Comparison of ENCODE assay signal across 15 cellular contexts in the genomic region with DNA sequence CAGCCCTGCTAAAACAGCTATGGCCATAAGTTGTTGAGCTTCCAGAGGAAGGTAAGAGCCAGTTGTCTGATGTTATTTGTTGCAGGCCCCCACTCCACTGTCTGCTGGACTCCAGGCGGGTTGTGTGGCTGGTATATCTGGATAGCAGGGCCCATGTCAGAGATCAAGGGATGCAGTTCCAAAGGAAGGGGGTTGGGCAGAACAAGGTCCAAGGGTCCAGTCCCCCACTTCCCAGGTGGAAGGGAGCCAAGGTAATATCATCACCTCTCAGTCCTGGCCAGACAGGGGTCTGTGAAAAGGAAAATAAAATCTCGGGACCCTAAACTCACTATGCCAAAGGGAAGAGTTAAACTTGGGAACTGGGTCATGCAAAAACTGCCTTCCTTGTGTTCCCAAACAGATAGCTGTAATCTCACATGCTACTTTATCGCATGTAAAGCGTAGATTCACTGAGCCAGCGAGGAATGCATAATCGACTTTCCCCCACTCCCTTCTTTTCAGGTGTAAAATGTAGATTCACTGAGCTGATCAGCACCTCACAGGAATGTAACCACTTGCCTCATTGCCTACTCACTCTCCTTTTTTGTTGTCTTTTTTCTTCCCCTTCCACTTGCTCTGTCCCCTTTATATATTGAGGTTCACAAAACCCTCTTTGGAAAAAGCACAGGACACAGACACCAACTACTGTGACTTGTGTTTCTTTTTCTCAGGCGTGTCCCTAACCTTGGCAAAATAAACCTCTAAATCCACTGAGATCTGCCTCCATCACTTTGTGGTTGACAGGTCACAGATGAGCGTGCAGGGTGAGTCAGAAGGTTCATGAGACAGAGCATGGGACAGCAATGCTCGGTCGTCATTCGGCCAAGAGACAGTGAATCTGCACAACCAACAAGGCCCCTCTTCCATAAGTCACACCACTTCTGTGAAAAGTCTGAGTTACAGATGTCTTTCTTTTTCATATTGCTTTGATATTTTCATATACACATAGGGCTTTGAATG.
DNase-seq lines count a peak whose midpoint lies in the region; ATAC-seq, FAIRE-seq and TF ChIP-seq lines count a peak whose summit lies in the region.
"Had no signal": no experiment of that assay in that cellular context is flagged by ENCODE, and none has a peak within 500 bp of the region (broad histone marks: within the 10 kb centered on the region; RNA-seq: fewer than 3 reads in every experiment).

No MANE protein-coding gene starts in this region.

- intact Hi-C loops in activated CD4-positive, alpha-beta T cell treated with anti-CD3 and anti-CD28 coated beads for 36 hours (cut with DNase I, micrococcal nuclease), result no loop called here
- intact Hi-C loops in activated CD4-positive, alpha-beta T cell treated with anti-CD3 and anti-CD28 coated beads, Interleukin-2, amount 10 ng/mL, durations not matched to agents 24 days and 14 days (cut with micrococcal nuclease), result no loop called here

- peak; percentile 54 for FAIRE-seq in HTR-8/SVneo (lab: Jason Lieb, UNC)
- FAIRE-seq in bronchial epithelial cell (lab: Jason Lieb, UNC), result peak; percentile 32

- H3K4me1 Mint-ChIP-seq in activated CD4-positive, alpha-beta T cell treated with anti-CD3 and anti-CD28 coated beads for 36 hours, result no peaks in the 10 kb centered on the region
- peaks cover 3% of the 10 kb centered on the region for H3K4me1 Mint-ChIP-seq in activated CD4-positive, alpha-beta T cell treated with anti-CD3 and anti-CD28 coated beads, Interleukin-2, amount 10 ng/mL, durations not matched to agents 24 days and 14 days
- H3K4me1 Mint-ChIP-seq: central memory CD8-positive, alpha-beta T cell had no signal

- CTCF ChIA-PET in activated CD4-positive, alpha-beta T cell treated with anti-CD3 and anti-CD28 coated beads for 36 hours (lab: Charles Lee), result no interaction called here

- POLR2A ChIA-PET in activated CD4-positive, alpha-beta T cell treated with anti-CD3 and anti-CD28 coated beads for 36 hours (lab: Charles Lee), result no interaction called here

- ATAC-seq in activated CD4-positive, alpha-beta T cell treated with anti-CD3 and anti-CD28 coated beads for 36 hours, result peak; percentile 66
- ATAC-seq: lower lobe of right lung, Panc1 had no signal

- TF ChIP-seq CTCF in bronchial epithelial cell (IDR thresholded peaks at IDR 0.05; ENCODE audit: insufficient read depth, low read length, severe bottlenecking) (no peak), osteoblast (IDR thresholded peaks at IDR 0.05; ENCODE audit: extremely low read depth, low read depth, low read length) (no peak)

- H3K4me1 ChIP-seq in osteoblast (ENCODE audit: insufficient read depth, low read length), result peaks cover 9% of the 10 kb centered on the region
- H3K4me1 ChIP-seq: lower lobe of right lung had no signal

- H3K27me3 ChIP-seq in bronchial epithelial cell (ENCODE audit: control insufficient read depth, insufficient read depth, low read length) (no peaks in the 10 kb centered on the region), osteoblast (ENCODE audit: insufficient read depth, low read length) (no peaks in the 10 kb centered on the region)
- H3K27me3 ChIP-seq: thyroid gland had no signal

- H3K36me3 ChIP-seq in bronchial epithelial cell (ENCODE audit: control insufficient read depth, insufficient read depth, low read length), result no peaks in the 10 kb centered on the region
- H3K36me3 ChIP-seq in osteoblast (ENCODE audit: insufficient read depth, low read length), result no peaks in the 10 kb centered on the region
- H3K36me3 ChIP-seq: lower lobe of right lung, thyroid gland had no signal

- H3K27ac ChIP-seq in osteoblast (ENCODE audit: low read depth, low read length), result peak overlapping the region; percentile 32
- H3K27ac ChIP-seq: lower lobe of right lung, skin epidermis, thyroid gland had no signal

- H3K4me2 ChIP-seq in osteoblast (ENCODE audit: insufficient read depth, low read length), result no peak overlapping the region

- H4K20me1 ChIP-seq in osteoblast (ENCODE audit: insufficient read depth, low read length), result no peaks in the 10 kb centered on the region

- no peak overlapping the region for H3K27ac Mint-ChIP-seq in activated CD4-positive, alpha-beta T cell treated with anti-CD3 and anti-CD28 coated beads for 36 hours
- H3K27ac Mint-ChIP-seq in activated CD4-positive, alpha-beta T cell treated with anti-CD3 and anti-CD28 coated beads, Interleukin-2, amount 10 ng/mL, durations not matched to agents 24 days and 14 days, result no peak overlapping the region

- H2AFZ ChIP-seq in osteoblast (ENCODE audit: low read length), result peak overlapping the region; percentile 24

- H3K36me3 Mint-ChIP-seq in activated CD4-positive, alpha-beta T cell treated with anti-CD3 and anti-CD28 coated beads for 36 hours (ENCODE audit: low read depth), result no peaks in the 10 kb centered on the region
- no peaks in the 10 kb centered on the region for H3K36me3 Mint-ChIP-seq in activated CD4-positive, alpha-beta T cell treated with anti-CD3 and anti-CD28 coated beads, Interleukin-2, amount 10 ng/mL, durations not matched to agents 24 days and 14 days (ENCODE audit: low read depth)

- H3K4me3 Mint-ChIP-seq in activated CD4-positive, alpha-beta T cell treated with anti-CD3 and anti-CD28 coated beads for 36 hours, result no peak overlapping the region
- H3K4me3 Mint-ChIP-seq in activated CD4-positive, alpha-beta T cell treated with anti-CD3 and anti-CD28 coated beads, Interleukin-2, amount 10 ng/mL, durations not matched to agents 24 days and 14 days, result no peak overlapping the region
- H3K4me3 Mint-ChIP-seq: central memory CD8-positive, alpha-beta T cell had no signal

- H3K9me3 ChIP-seq in osteoblast (ENCODE audit: low read depth, low read length), result no peaks in the 10 kb centered on the region
- H3K9me3 ChIP-seq: lower lobe of right lung, thyroid gland had no signal

- peaks cover 22% of the 10 kb centered on the region for H3K27me3 Mint-ChIP-seq in activated CD4-positive, alpha-beta T cell treated with anti-CD3 and anti-CD28 coated beads for 36 hours
- H3K27me3 Mint-ChIP-seq in activated CD4-positive, alpha-beta T cell treated with anti-CD3 and anti-CD28 coated beads, Interleukin-2, amount 10 ng/mL, durations not matched to agents 24 days and 14 days, result peaks cover 20% of the 10 kb centered on the region

- H3K4me3 ChIP-seq in bronchial epithelial cell (ENCODE audit: low read depth, low read length) (no peak overlapping the region), osteoblast (ENCODE audit: insufficient read depth, low read length) (no peak overlapping the region)
- H3K4me3 ChIP-seq: lower lobe of right lung, skin epidermis, thyroid gland had no signal

- H3K79me2 ChIP-seq in osteoblast (ENCODE audit: insufficient read depth, low read length), result no peaks in the 10 kb centered on the region

- peak; percentile 41 for DNase-seq in activated CD4-positive, alpha-beta T cell treated with anti-CD3 and anti-CD28 coated beads for 36 hours
- DNase-seq in activated CD4-positive, alpha-beta T cell treated with anti-CD3 and anti-CD28 coated beads, Interleukin-2, amount 10 ng/mL, durations not matched to agents 24 days and 14 days, result no peak
- no peak for DNase-seq in HTR-8/SVneo (ENCODE audit: insufficient read length, low spot score)
- DNase-seq in bronchial epithelial cell (ENCODE audit: low read depth), result peak; percentile 42
- peak; percentile 77 for DNase-seq in osteoblast (ENCODE audit: insufficient read length, low spot score, missing footprints)
- DNase-seq in NOMO-1 treated with DMSO at 0.1 percent for 48 hours (lab: John Stamatoyannopoulos, UW; ENCODE audit: unreplicated experiment), result no peak
- no peak for DNase-seq in NCI-H2081 (lab: John Stamatoyannopoulos, UW)
- DNase-seq in NCI-H226, result no peak
- DNase-seq: 8988T, lower lobe of right lung, NCI-H1092 treated with DMSO at 0.1 percent for 48 hours, thyroid gland had no signal

- H3K9me3 Mint-ChIP-seq in activated CD4-positive, alpha-beta T cell treated with anti-CD3 and anti-CD28 coated beads for 36 hours (ENCODE audit: low read depth), result peaks cover 2% of the 10 kb centered on the region
- H3K9me3 Mint-ChIP-seq in activated CD4-positive, alpha-beta T cell treated with anti-CD3 and anti-CD28 coated beads, Interleukin-2, amount 10 ng/mL, durations not matched to agents 24 days and 14 days, result no peaks in the 10 kb centered on the region
- H3K9me3 Mint-ChIP-seq: central memory CD8-positive, alpha-beta T cell had no signal

Comparison
In these comparisons a context has a peak if more than half of its experiments do, and no peak if none do; other contexts are left out.
1. DNase-seq: peak in activated CD4-positive, alpha-beta T cell treated with anti-CD3 and anti-CD28 coated beads for 36 hours (single experiment), bronchial epithelial cell (single experiment) and osteoblast (single experiment); none in activated CD4-positive, alpha-beta T cell treated with anti-CD3 and anti-CD28 coated beads, Interleukin-2, amount 10 ng/mL, durations not matched to agents 24 days and 14 days (single experiment), HTR-8/SVneo (single experiment), NOMO-1 treated with DMSO at 0.1 percent for 48 hours (single experiment), NCI-H2081 (0 of 2) and NCI-H226 (single experiment).